1 cellular context compared by ENCODE assay signal in the genomic region with DNA sequence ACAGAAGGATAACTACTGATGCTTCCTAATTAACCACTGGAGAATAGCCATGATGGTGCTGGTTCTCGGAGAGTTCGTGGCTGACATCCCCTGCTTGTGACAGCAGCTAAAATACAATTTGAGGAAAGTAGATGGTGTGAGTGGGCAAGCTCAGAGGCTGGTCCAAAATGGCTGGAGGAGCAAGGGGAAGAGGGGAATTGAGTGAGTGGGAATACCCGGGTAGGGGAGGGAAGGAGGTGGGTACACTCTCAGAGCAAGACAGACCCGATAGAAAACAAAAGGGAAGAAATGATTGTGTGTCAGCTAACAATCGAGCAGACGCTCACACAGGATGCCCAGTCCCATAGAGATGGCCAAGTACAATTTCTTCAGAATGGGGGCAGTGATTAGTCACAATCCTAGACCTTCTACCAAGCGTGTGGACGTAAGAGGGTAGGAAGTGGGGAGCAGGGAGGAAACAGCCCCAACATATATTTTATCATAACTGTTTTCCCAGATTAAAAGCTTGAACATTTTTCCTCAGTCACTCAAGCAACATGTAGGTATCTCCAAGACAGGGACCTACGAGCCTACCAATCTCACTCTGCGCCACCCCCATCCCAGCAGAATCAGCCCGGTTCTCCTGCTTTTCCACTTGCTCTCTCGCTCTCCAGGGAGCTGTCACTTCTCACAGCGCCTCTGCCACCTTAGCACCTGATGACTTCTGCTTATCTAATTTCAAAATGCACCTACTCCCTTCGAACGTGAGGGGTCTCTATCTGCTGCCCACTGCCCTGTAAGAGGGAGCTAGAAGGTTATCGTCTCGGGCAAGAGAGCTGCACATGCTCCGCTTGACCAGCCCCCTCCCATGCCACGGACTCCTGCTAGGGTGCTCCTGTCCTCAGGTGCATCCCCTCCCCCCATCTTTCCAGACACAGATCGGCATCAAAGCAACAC.
TF ChIP-seq lines count a peak whose summit lies in the region.

No MANE protein-coding gene starts in this region.

TF ChIP-seq in GM12878, 131 proteins besides CTCF, POLR2A, EP300 and RAD21 (continued from another document):
- TF ChIP-seq ZNF24 (IDR thresholded peaks at IDR 0.05) (peak; percentile 59; the same call in 1 of the 2 replicates), ASH2L (IDR thresholded peaks at IDR 0.05; ENCODE audit: borderline replicate concordance, low read depth) (no peak), CBX5 (IDR thresholded peaks at IDR 0.05; ENCODE audit: low read depth) (no peak)
- TF ChIP-seq, protein P1, sequence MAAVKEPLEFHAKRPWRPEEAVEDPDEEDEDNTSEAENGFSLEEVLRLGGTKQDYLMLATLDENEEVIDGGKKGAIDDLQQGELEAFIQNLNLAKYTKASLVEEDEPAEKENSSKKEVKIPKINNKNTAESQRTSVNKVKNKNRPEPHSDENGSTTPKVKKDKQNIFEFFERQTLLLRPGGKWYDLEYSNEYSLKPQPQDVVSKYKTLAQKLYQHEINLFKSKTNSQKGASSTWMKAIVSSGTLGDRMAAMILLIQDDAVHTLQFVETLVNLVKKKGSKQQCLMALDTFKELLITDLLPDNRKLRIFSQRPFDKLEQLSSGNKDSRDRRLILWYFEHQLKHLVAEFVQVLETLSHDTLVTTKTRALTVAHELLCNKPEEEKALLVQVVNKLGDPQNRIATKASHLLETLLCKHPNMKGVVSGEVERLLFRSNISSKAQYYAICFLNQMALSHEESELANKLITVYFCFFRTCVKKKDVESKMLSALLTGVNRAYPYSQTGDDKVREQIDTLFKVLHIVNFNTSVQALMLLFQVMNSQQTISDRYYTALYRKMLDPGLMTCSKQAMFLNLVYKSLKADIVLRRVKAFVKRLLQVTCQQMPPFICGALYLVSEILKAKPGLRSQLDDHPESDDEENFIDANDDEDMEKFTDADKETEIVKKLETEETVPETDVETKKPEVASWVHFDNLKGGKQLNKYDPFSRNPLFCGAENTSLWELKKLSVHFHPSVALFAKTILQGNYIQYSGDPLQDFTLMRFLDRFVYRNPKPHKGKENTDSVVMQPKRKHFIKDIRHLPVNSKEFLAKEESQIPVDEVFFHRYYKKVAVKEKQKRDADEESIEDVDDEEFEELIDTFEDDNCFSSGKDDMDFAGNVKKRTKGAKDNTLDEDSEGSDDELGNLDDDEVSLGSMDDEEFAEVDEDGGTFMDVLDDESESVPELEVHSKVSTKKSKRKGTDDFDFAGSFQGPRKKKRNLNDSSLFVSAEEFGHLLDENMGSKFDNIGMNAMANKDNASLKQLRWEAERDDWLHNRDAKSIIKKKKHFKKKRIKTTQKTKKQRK (IDR thresholded peaks at IDR 0.05; ENCODE audit: low read depth, low read length) = no peak
